In the genomic region with DNA sequence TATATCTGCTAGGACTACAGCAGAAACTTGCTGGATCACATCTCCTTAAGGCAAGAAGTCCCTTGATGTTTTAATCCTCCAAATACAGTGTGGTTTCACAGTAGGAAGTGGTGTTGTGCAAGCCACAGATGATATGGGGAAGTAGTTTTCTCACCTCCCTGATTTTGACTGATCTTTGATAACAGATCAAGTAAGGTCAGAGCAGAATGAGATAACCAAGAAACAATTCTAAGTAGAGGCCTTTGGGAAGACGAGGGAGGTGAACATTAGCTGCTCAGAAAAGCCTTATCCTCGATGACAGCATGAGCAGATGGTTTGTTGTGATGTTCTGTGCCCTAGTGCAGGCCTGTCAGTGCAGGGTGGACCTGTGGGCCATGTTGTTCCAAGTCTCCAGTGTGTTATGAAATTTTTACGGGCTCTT, we compare ENCODE assay signal across 10 cellular contexts.
DNase-seq lines count a peak whose midpoint lies in the region; ATAC-seq and TF ChIP-seq lines count a peak whose summit lies in the region.
"Had no signal": no experiment of that assay in that cellular context is flagged by ENCODE, and none has a peak within 500 bp of the region (broad histone marks: within the 10 kb centered on the region; RNA-seq: fewer than 3 reads in every experiment).

No MANE protein-coding gene starts in this region.

- H3K4me3 ChIP-seq in NB4 (ENCODE audit: low read depth, low read length): peak overlapping the region; percentile 59
- H3K4me3 ChIP-seq in effector memory CD4-positive, alpha-beta T cell (ENCODE audit: insufficient read depth, low read depth, low read length, poor library complexity, severe bottlenecking): peak overlapping the region; percentile 12
- H3K4me3 ChIP-seq in tibial artery: no peak overlapping the region

- H3K27ac ChIP-seq in effector memory CD4-positive, alpha-beta T cell (ENCODE audit: insufficient read depth, low read length, poor library complexity, severe bottlenecking): peak overlapping the region; percentile 50
- no peak overlapping the region for H3K27ac ChIP-seq in tibial artery

- no peak for TF ChIP-seq POLR2A in NB4 (IDR thresholded peaks at IDR 0.05; ENCODE audit: extremely low read depth, insufficient read length)

- no peaks in the 10 kb centered on the region for H3K27me3 ChIP-seq in effector memory CD4-positive, alpha-beta T cell (replicated peaks; ENCODE audit: control insufficient read depth, insufficient read depth, low read length, poor library complexity, severe bottlenecking)
- no peaks in the 10 kb centered on the region for H3K27me3 ChIP-seq in tibial artery

- peaks cover 0 to 14% (median 0%) of the 10 kb centered on the region in 3 donors for H3K36me3 Mint-ChIP-seq in naive thymus-derived CD8-positive, alpha-beta T cell

- POLR2A ChIA-PET in naive thymus-derived CD8-positive, alpha-beta T cell (lab: Charles Lee): interaction anchor here (1.0 kb wide), 1 partner anchor 20 kb away, joined by 3 read pairs; no protein-coding TSS in a partner anchor

- H3K36me3 ChIP-seq in effector memory CD4-positive, alpha-beta T cell (ENCODE audit: control insufficient read depth, insufficient read depth, low read length): no peaks in the 10 kb centered on the region
- peaks cover 16 to 32% (median 18%) of the 10 kb centered on the region in 3 donors for H3K36me3 ChIP-seq in tibial artery

- no peaks in the 10 kb centered on the region for H3K27me3 Mint-ChIP-seq in naive thymus-derived CD8-positive, alpha-beta T cell

- H3K4me3 Mint-ChIP-seq in naive thymus-derived CD8-positive, alpha-beta T cell: peak overlapping the region; percentile 71 to 88 (median 82)
- H3K4me3 Mint-ChIP-seq: mesothelial cell of epicardium had no signal

- no peaks in the 10 kb centered on the region for H3K9me3 ChIP-seq in effector memory CD4-positive, alpha-beta T cell (ENCODE audit: control insufficient read depth, low read length)
- no peaks in the 10 kb centered on the region for H3K9me3 ChIP-seq in tibial artery

- no peak for TF ChIP-seq CTCF in NB4 (IDR thresholded peaks at IDR 0.05; ENCODE audit: low read depth, low read length)
- no peak for TF ChIP-seq CTCF in tibial artery (IDR thresholded peaks at IDR 0.05)

- H3K4me1 Mint-ChIP-seq in naive thymus-derived CD8-positive, alpha-beta T cell: peaks cover 8 to 25% (median 17%) of the 10 kb centered on the region in 4 donors

- peak overlapping the region; percentile 82 to 97 (median 95) for H3K27ac Mint-ChIP-seq in naive thymus-derived CD8-positive, alpha-beta T cell
- H3K27ac Mint-ChIP-seq: mesothelial cell of epicardium had no signal

- H3K9me3 Mint-ChIP-seq in naive thymus-derived CD8-positive, alpha-beta T cell: peaks cover 0 to 27% (median 4%) of the 10 kb centered on the region in 9 donors
- H3K9me3 Mint-ChIP-seq: mesothelial cell of epicardium had no signal

- peak; percentile 10 for DNase-seq in ELF-1 (ENCODE audit: low read depth, low spot score)
- peak; percentile 92 for DNase-seq in NB4 (ENCODE audit: low read depth)
- peak in 1 of 3 donors; percentile 2 for DNase-seq in effector memory CD4-positive, alpha-beta T cell
- peak in 3 of 10 donors; percentile 41 to 49 (median 46) for DNase-seq in naive thymus-derived CD8-positive, alpha-beta T cell
- DNase-seq in NCI-H128 (lab: John Stamatoyannopoulos, UW; ENCODE audit: unreplicated experiment): no peak
- DNase-seq in A172 (ENCODE audit: low spot score): no peak
- DNase-seq in NOMO-1 treated with dmso at 0.1 percent for 144 hours (lab: John Stamatoyannopoulos, UW; ENCODE audit: unreplicated experiment): no peak
- no peak for DNase-seq in tibial artery
- DNase-seq: NCI-H2107 had no signal

- H3K4me1 ChIP-seq in effector memory CD4-positive, alpha-beta T cell (ENCODE audit: control insufficient read depth, insufficient read depth, low read length, poor library complexity, severe bottlenecking): peaks cover 8% of the 10 kb centered on the region
- H3K4me1 ChIP-seq in tibial artery: no peaks in the 10 kb centered on the region

- ATAC-seq in naive thymus-derived CD8-positive, alpha-beta T cell: peak; percentile 82 to 87

- intact Hi-C loops in tibial artery (cut with DNase I; ENCODE audit: low total_unique reads): loop anchor here (10.0 kb wide), 1 partner anchor 46 kb away; no protein-coding TSS in a partner anchor

Comparison
In these comparisons a context has a peak if more than half of its experiments do, and no peak if none do; other contexts are left out.
1. DNase-seq: peak in ELF-1 (single experiment) and NB4 (single experiment); none in NCI-H128 (single experiment), A172 (single experiment), NOMO-1 treated with dmso at 0.1 percent for 144 hours (single experiment) and tibial artery (0 of 2).
2. H3K4me3 ChIP-seq: peak in NB4 (single experiment) and effector memory CD4-positive, alpha-beta T cell (single experiment); none in tibial artery (0 of 2).